In genomic region chr12:54328595-54329337, GRCh38 we compare ENCODE assay signal across 16 cellular contexts. TPM values are rescaled to one million over a fixed set of nuclear protein-coding genes. Genes with fewer than 3 reads are reported as not detected.
DNase-seq lines count a peak whose midpoint lies in the region; ATAC-seq and TF ChIP-seq lines count a peak whose summit lies in the region.
"Had no signal": no experiment of that assay in that cellular context is flagged by ENCODE, and none has a peak within 500 bp of the region (broad histone marks: within the 10 kb centered on the region; RNA-seq: fewer than 3 reads in every experiment).

No MANE protein-coding gene starts in this region.

- no peak overlapping the region for H3K23ac ChIP-seq in trophoblast cell (ENCODE audit: low read length)

- no peak for DNase-seq in activated CD4-positive, alpha-beta T cell treated with anti-CD3 and anti-CD28 coated beads for 36 hours
- DNase-seq in activated CD4-positive, alpha-beta T cell treated with anti-CD3 and anti-CD28 coated beads, Interleukin-2, amount 50 U/mL, for 4 hours: no peak
- DNase-seq in NCI-H82 treated with DMSO at 0.1 percent for 48 hours (lab: John Stamatoyannopoulos, UW; ENCODE audit: unreplicated experiment) (peak; percentile 64), chondrocyte (ENCODE audit: low spot score) (no peak), trophoblast cell (no peak), NCI-H2227 (lab: John Stamatoyannopoulos, UW; ENCODE audit: unreplicated experiment) (no peak)
- no peak for DNase-seq in stimulated activated CD4-positive, alpha-beta T cell treated with anti-CD3 and anti-CD28 coated beads, Interleukin-12 subunit alpha, Interleukin-12 subunit beta, amount 100 ng/mL, for 4 hours
- DNase-seq: activated T-cell treated with anti-CD3 and anti-CD28 coated beads for 4 hours, DMS153, PC-3, retina, T1000 had no signal

- H3K27ac ChIP-seq in trophoblast cell (ENCODE audit: low read depth, low read length): peak overlapping the region; percentile 25
- H3K27ac ChIP-seq: esophagus muscularis mucosa had no signal

- H4K91ac ChIP-seq in trophoblast cell (ENCODE audit: low read depth, low read length): peak overlapping the region; percentile 13

- no peak overlapping the region for H3K4ac ChIP-seq in trophoblast cell (ENCODE audit: low read depth, low read length)

- POLR2A ChIA-PET in activated CD4-positive, alpha-beta T cell treated with anti-CD3 and anti-CD28 coated beads for 36 hours (lab: Charles Lee): interaction anchor here (0.7 kb wide), 1 partner anchor 7 kb away, joined by 3 read pairs; no protein-coding TSS in a partner anchor

- no peaks in the 10 kb centered on the region for H3K27me3 ChIP-seq in trophoblast cell (ENCODE audit: insufficient read depth, low read length)
- H3K27me3 ChIP-seq: esophagus muscularis mucosa had no signal

- no peak overlapping the region for H3K4me3 ChIP-seq in trophoblast cell (ENCODE audit: low read depth, low read length)
- H3K4me3 ChIP-seq: esophagus muscularis mucosa had no signal

- H4K8ac ChIP-seq in trophoblast cell (ENCODE audit: low read depth, low read length): no peak overlapping the region

- peaks cover 4% of the 10 kb centered on the region for H3K36me3 Mint-ChIP-seq in activated CD4-positive, alpha-beta T cell treated with anti-CD3 and anti-CD28 coated beads for 36 hours (ENCODE audit: low read depth)
- H3K36me3 Mint-ChIP-seq in chondrocyte (ENCODE audit: low read depth): peaks cover 2% of the 10 kb centered on the region

- H3K36me3 ChIP-seq in trophoblast cell (ENCODE audit: control insufficient read depth in 1 of 2, insufficient read depth in 2 of 2, low read length in 2 of 2): no peaks in the 10 kb centered on the region

- H2BK120ac ChIP-seq in trophoblast cell (ENCODE audit: insufficient read depth, low read length, poor library complexity): no peak overlapping the region

- no peak overlapping the region for H4K12ac ChIP-seq in trophoblast cell (ENCODE audit: low read depth, low read length)

- H2AK5ac ChIP-seq in trophoblast cell (ENCODE audit: low read length): no peak overlapping the region

- no peak overlapping the region for H3K18ac ChIP-seq in trophoblast cell (ENCODE audit: low read length)

- H3K4me3 Mint-ChIP-seq in activated CD4-positive, alpha-beta T cell treated with anti-CD3 and anti-CD28 coated beads for 36 hours: no peak overlapping the region
- H3K4me3 Mint-ChIP-seq in chondrocyte (ENCODE audit: unreplicated experiment): no peak overlapping the region

- no peaks in the 10 kb centered on the region for H3K27me3 Mint-ChIP-seq in activated CD4-positive, alpha-beta T cell treated with anti-CD3 and anti-CD28 coated beads for 36 hours
- H3K27me3 Mint-ChIP-seq in chondrocyte (ENCODE audit: low read depth): no peaks in the 10 kb centered on the region

- no peak for ATAC-seq in activated CD4-positive, alpha-beta T cell treated with anti-CD3 and anti-CD28 coated beads for 36 hours
- no peak for ATAC-seq in HG03175 (IDR thresholded peaks at IDR 0.05; ENCODE audit: unreplicated experiment)
- ATAC-seq: PC-3 had no signal

- CTCF ChIA-PET in activated CD4-positive, alpha-beta T cell treated with anti-CD3 and anti-CD28 coated beads for 36 hours (lab: Charles Lee): interaction anchor here (1.0 to 6.7 kb wide), 5 partner anchors 7 to 71 kb away, joined by 3 to 49 read pairs (median 7); no protein-coding TSS in a partner anchor

- intact Hi-C loops in activated CD4-positive, alpha-beta T cell treated with anti-CD3 and anti-CD28 coated beads for 36 hours (cut with DNase I, micrococcal nuclease): no loop called here

- H3K4me2 ChIP-seq in trophoblast cell (ENCODE audit: low read length): no peak overlapping the region

- H3K4me1 ChIP-seq in trophoblast cell (ENCODE audit: control insufficient read depth in 1 of 2, insufficient read depth in 2 of 2, low read length in 2 of 2): peaks cover 6 to 16% of the 10 kb centered on the region in 2 experiments

- peaks cover 10% of the 10 kb centered on the region for H3K79me1 ChIP-seq in trophoblast cell (ENCODE audit: low read length)

- peaks cover 61% of the 10 kb centered on the region for H3K4me1 Mint-ChIP-seq in activated CD4-positive, alpha-beta T cell treated with anti-CD3 and anti-CD28 coated beads for 36 hours
- H3K4me1 Mint-ChIP-seq in chondrocyte (ENCODE audit: low read depth): peaks cover 55% of the 10 kb centered on the region

- no peaks in the 10 kb centered on the region for H3K9me3 ChIP-seq in trophoblast cell (ENCODE audit: insufficient read depth, low read depth, low read length)
- H3K9me3 ChIP-seq: esophagus muscularis mucosa had no signal

- H3K9ac ChIP-seq in trophoblast cell (ENCODE audit: low read length): no peak overlapping the region

- H2AFZ ChIP-seq in trophoblast cell (ENCODE audit: insufficient read depth, low read length, poor library complexity): no peak overlapping the region

- no peaks in the 10 kb centered on the region for H3K9me3 Mint-ChIP-seq in activated CD4-positive, alpha-beta T cell treated with anti-CD3 and anti-CD28 coated beads for 36 hours (ENCODE audit: low read depth)
- no peaks in the 10 kb centered on the region for H3K9me3 Mint-ChIP-seq in chondrocyte (ENCODE audit: low read depth)

- H3K14ac ChIP-seq in trophoblast cell (ENCODE audit: low read length): no peak overlapping the region

- H2BK12ac ChIP-seq in trophoblast cell (ENCODE audit: low read length): no peak overlapping the region

- peak overlapping the region; percentile 78 for H3K27ac Mint-ChIP-seq in activated CD4-positive, alpha-beta T cell treated with anti-CD3 and anti-CD28 coated beads for 36 hours
- H3K27ac Mint-ChIP-seq in chondrocyte (ENCODE audit: unreplicated experiment): peak overlapping the region; percentile 15

- WGBS in trophoblast cell (ENCODE audit: extremely low coverage, insufficient coverage, insufficient read length): no CpG with 5 or more reads among the region's 6 CpGs

- TF ChIP-seq CTCF in chondrocyte (IDR thresholded peaks at IDR 0.05): no peak

- H2BK5ac ChIP-seq in trophoblast cell (ENCODE audit: low read depth, low read length, poor library complexity): no peak overlapping the region

- H3K79me2 ChIP-seq in trophoblast cell (ENCODE audit: control insufficient read depth, insufficient read depth, low read length, poor library complexity): peaks cover 2% of the 10 kb centered on the region

RNA-seq across cellular contexts. Expression of gene COPZ1, which starts 3.8 kb away (rescaled TPM):
- 10 to 100 TPM; 95.2 to 98.7 TPM for total RNA-seq in activated CD4-positive, alpha-beta T cell treated with anti-CD3 and anti-CD28 coated beads for 36 hours
- 101 to 119 TPM (median 108 TPM) in 3 replicates for total RNA-seq in chondrocyte
- 133 and 138 TPM in 2 replicates for polyA plus RNA-seq in trophoblast cell (2013)

RNA-seq across cellular contexts. Expression of gene NFE2, which starts 28.0 kb away (rescaled TPM):
- total RNA-seq in activated CD4-positive, alpha-beta T cell treated with anti-CD3 and anti-CD28 coated beads for 36 hours: not detected
- not detected in 3 replicates for total RNA-seq in chondrocyte
- 0.92 and 0.97 TPM in 2 replicates for polyA plus RNA-seq in trophoblast cell (2013)
- total RNA-seq: A172 had no signal

RNA-seq across cellular contexts. Expression of gene GPR84, which starts 35.5 kb away (rescaled TPM):
- 1 to 10 TPM in 1 of 2 experiments, under 1 TPM in 1; 0.98 to 1.7 TPM for total RNA-seq in activated CD4-positive, alpha-beta T cell treated with anti-CD3 and anti-CD28 coated beads for 36 hours
- not detected in 3 replicates for total RNA-seq in chondrocyte
- 0.04 and 0.06 TPM in 2 replicates for polyA plus RNA-seq in trophoblast cell (2013)
- total RNA-seq: A172, PC-3, temporal lobe had no signal

RNA-seq across cellular contexts. Expression of gene HNRNPA1, which starts 48.2 kb away (rescaled TPM):
- total RNA-seq in activated CD4-positive, alpha-beta T cell treated with anti-CD3 and anti-CD28 coated beads for 36 hours: 1,000 to 10,000 TPM; 1,642 to 2,308 TPM
- 485 to 774 TPM (median 502 TPM) in 3 replicates for total RNA-seq in chondrocyte
- polyA plus RNA-seq in trophoblast cell (2013): 1,483 and 1,624 TPM in 2 replicates

RNA-seq across cellular contexts. Expression of gene CBX5, which starts 48.8 kb away (rescaled TPM):
- 100 to 1,000 TPM; 140 to 146 TPM for total RNA-seq in activated CD4-positive, alpha-beta T cell treated with anti-CD3 and anti-CD28 coated beads for 36 hours
- 79.4 to 141 TPM (median 81.8 TPM) in 3 replicates for total RNA-seq in chondrocyte
- polyA plus RNA-seq in trophoblast cell (2013): 58.3 and 62.0 TPM in 2 replicates
